Comparison of ENCODE assay signal across 17 cellular contexts in genomic region chr5:137960819-137961218, GRCh38.
DNase-seq lines count a peak whose midpoint lies in the region; ATAC-seq, FAIRE-seq and TF ChIP-seq lines count a peak whose summit lies in the region.
"Had no signal": no experiment of that assay in that cellular context is flagged by ENCODE, and none has a peak within 500 bp of the region (broad histone marks: within the 10 kb centered on the region; RNA-seq: fewer than 3 reads in every experiment).

No MANE protein-coding gene starts in this region.

- H3K9me3 Mint-ChIP-seq in CD8-positive, alpha-beta T cell = no peaks in the 10 kb centered on the region
- H3K9me3 Mint-ChIP-seq in GM23338 (no peaks in the 10 kb centered on the region), memory B cell (no peaks in the 10 kb centered on the region)
- no peaks in the 10 kb centered on the region for H3K9me3 Mint-ChIP-seq in activated CD8-positive, alpha-beta memory T cell treated with anti-CD3 and anti-CD28 coated beads, Interleukin-2, amount 10 ng/mL, durations not matched to agents 7 days and 5 days (ENCODE audit: low read depth)
- H3K9me3 Mint-ChIP-seq: CD8-positive, alpha-beta memory T cell had no signal

- H3K79me2 ChIP-seq in GM23338 (replicated peaks; ENCODE audit: insufficient read depth) = no peaks in the 10 kb centered on the region
- H3K79me2 ChIP-seq in GM12878 (ENCODE audit: control insufficient read depth, insufficient read depth, low read length) = no peaks in the 10 kb centered on the region

- WGBS in GM12878 (ENCODE audit: insufficient coverage, insufficient replicate concordance, low lambda C conversion rate, missing lambda C conversion rate) = 30% methylated on average over 3 of the region's 3 CpGs

- H3K4me1 ChIP-seq in CD8-positive, alpha-beta T cell (ENCODE audit: insufficient read depth, low read length) = no peaks in the 10 kb centered on the region
- H3K4me1 ChIP-seq in GM23338 (ENCODE audit: insufficient read depth) = no peaks in the 10 kb centered on the region
- H3K4me1 ChIP-seq in GM12878 (ENCODE audit: control insufficient read depth, insufficient read depth, low read length) = no peaks in the 10 kb centered on the region
- H3K4me1 ChIP-seq: BE2C had no signal

- in situ Hi-C loops in GM12878 (cut with MboI) = no loop called here

- no TSS peak for BruUV-seq in GM12878 (replicated peaks; lab: Mats Ljungman, UMichigan)

- H3K4me3 Mint-ChIP-seq in CD8-positive, alpha-beta T cell = no peak overlapping the region
- H3K4me3 Mint-ChIP-seq in GM23338 (no peak overlapping the region), memory B cell (no peak overlapping the region)
- no peak overlapping the region for H3K4me3 Mint-ChIP-seq in activated CD8-positive, alpha-beta memory T cell treated with anti-CD3 and anti-CD28 coated beads, Interleukin-2, amount 10 ng/mL, durations not matched to agents 7 days and 5 days
- H3K4me3 Mint-ChIP-seq: CD8-positive, alpha-beta memory T cell had no signal

- H4K20me1 ChIP-seq in GM23338 (replicated peaks; ENCODE audit: insufficient read depth) (peaks cover 6% of the 10 kb centered on the region; the same call in 1 of the 2 replicates), GM12878 (ENCODE audit: control insufficient read depth, insufficient read depth) (no peaks in the 10 kb centered on the region)

- no peak overlapping the region for H3K9ac ChIP-seq in GM12878 (ENCODE audit: control insufficient read depth, insufficient read depth, low read length)
- H3K9ac ChIP-seq: GM23248, KMS-11 had no signal

- H3K27ac Mint-ChIP-seq in CD8-positive, alpha-beta T cell = peak overlapping the region; percentile 42
- no peak overlapping the region for H3K27ac Mint-ChIP-seq in GM23338
- H3K27ac Mint-ChIP-seq in memory B cell = peak overlapping the region; percentile 73
- H3K27ac Mint-ChIP-seq in activated CD8-positive, alpha-beta memory T cell treated with anti-CD3 and anti-CD28 coated beads, Interleukin-2, amount 10 ng/mL, durations not matched to agents 7 days and 5 days = no peak overlapping the region

- ATAC-seq in CD8-positive, alpha-beta T cell = no peak
- no peak for ATAC-seq in GM23338
- ATAC-seq in GM12878 = no peak
- no peak for ATAC-seq in memory B cell (ENCODE audit: low read depth)
- ATAC-seq in activated CD8-positive, alpha-beta memory T cell treated with anti-CD3 and anti-CD28 coated beads, Interleukin-2, amount 10 ng/mL, durations not matched to agents 7 days and 5 days = no peak
- no peak for ATAC-seq in HG03097 (IDR thresholded peaks at IDR 0.05; ENCODE audit: low FRiP score, unreplicated experiment)

- no peaks in the 10 kb centered on the region for H3K27me3 Mint-ChIP-seq in CD8-positive, alpha-beta T cell (ENCODE audit: low read depth)
- H3K27me3 Mint-ChIP-seq in GM23338 (ENCODE audit: insufficient read depth, low read depth, poor library complexity) (no peaks in the 10 kb centered on the region), memory B cell (no peaks in the 10 kb centered on the region)
- no peaks in the 10 kb centered on the region for H3K27me3 Mint-ChIP-seq in activated CD8-positive, alpha-beta memory T cell treated with anti-CD3 and anti-CD28 coated beads, Interleukin-2, amount 10 ng/mL, durations not matched to agents 7 days and 5 days
- H3K27me3 Mint-ChIP-seq: CD8-positive, alpha-beta memory T cell had no signal

- peaks cover 81% of the 10 kb centered on the region for H3K36me3 Mint-ChIP-seq in CD8-positive, alpha-beta T cell
- H3K36me3 Mint-ChIP-seq in GM23338 (ENCODE audit: low read depth) (peaks cover 13% of the 10 kb centered on the region), memory B cell (peaks cover 29% of the 10 kb centered on the region)
- peaks cover 35% of the 10 kb centered on the region for H3K36me3 Mint-ChIP-seq in activated CD8-positive, alpha-beta memory T cell treated with anti-CD3 and anti-CD28 coated beads, Interleukin-2, amount 10 ng/mL, durations not matched to agents 7 days and 5 days

- H3K9me2 ChIP-seq in GM23338 (ENCODE audit: insufficient read depth) = no peaks in the 10 kb centered on the region

- TF ChIP-seq EP300 in GM12878 (IDR thresholded peaks at IDR 0.05; ENCODE audit: borderline replicate concordance in 1 of 2, control insufficient read depth in 1 of 2, low read depth in 2 of 2, low read length in 2 of 2) = no peak

- H3K4me1 Mint-ChIP-seq in CD8-positive, alpha-beta T cell (ENCODE audit: low read depth) = peaks cover 9% of the 10 kb centered on the region
- H3K4me1 Mint-ChIP-seq in GM23338 (no peaks in the 10 kb centered on the region), memory B cell (peaks cover 6% of the 10 kb centered on the region)
- H3K4me1 Mint-ChIP-seq in activated CD8-positive, alpha-beta memory T cell treated with anti-CD3 and anti-CD28 coated beads, Interleukin-2, amount 10 ng/mL, durations not matched to agents 7 days and 5 days = no peaks in the 10 kb centered on the region

- SMC1A ChIA-PET in GM12878 (lab: Charles Lee; ENCODE audit: uncharacterized antibody, unreplicated experiment) = interaction anchor here (1.7 kb wide), 1 partner anchor 182 kb away, joined by 5 read pairs; no protein-coding TSS in a partner anchor

- no peak overlapping the region for H3K27ac ChIP-seq in CD8-positive, alpha-beta T cell (ENCODE audit: low read depth, low read length)
- 0 out of 2 replicates have a peak overlapping the region, but pooled peaks have one; percentile 24 for H3K27ac ChIP-seq in GM23338 (ENCODE audit: low read depth)
- no peak overlapping the region for H3K27ac ChIP-seq in GM12878 (ENCODE audit: control insufficient read depth, insufficient read depth)
- H3K27ac ChIP-seq: GM23248, KMS-11 had no signal

- no peaks in the 10 kb centered on the region for H3K27me3 ChIP-seq in CD8-positive, alpha-beta T cell (ENCODE audit: insufficient read depth, low read length)
- no peaks in the 10 kb centered on the region for H3K27me3 ChIP-seq in GM23338 (ENCODE audit: insufficient read depth)
- H3K27me3 ChIP-seq in GM12878 (replicated peaks in 1 of 2; ENCODE audit: control insufficient read depth in 2 of 2, insufficient read depth in 2 of 2, low read length in 1 of 2) = no peaks in the 10 kb centered on the region
- H3K27me3 ChIP-seq: BE2C had no signal

- peaks cover 29% of the 10 kb centered on the region for H3K36me3 ChIP-seq in CD8-positive, alpha-beta T cell (ENCODE audit: insufficient read depth, low read length)
- H3K36me3 ChIP-seq in GM23338 (ENCODE audit: insufficient read depth) = no peaks in the 10 kb centered on the region
- peaks cover 3 to 17% of the 10 kb centered on the region in 2 experiments; a peak in 3 of 4 replicates for H3K36me3 ChIP-seq in GM12878 (ENCODE audit: control insufficient read depth in 2 of 2, insufficient read depth in 2 of 2, low read length in 1 of 2)

- POLR2A ChIA-PET in CD8-positive, alpha-beta T cell (lab: Charles Lee) = interaction anchor here (1.0 to 1.8 kb wide), 2 partner anchors 14 to 72 kb away, joined by 3 to 4 read pairs; partner anchors contain the start of gene PKD2L2
- POLR2A ChIA-PET in GM12878 (lab: Charles Lee) = no interaction called here

- intact Hi-C loops in CD8-positive, alpha-beta T cell (cut with DNase I, micrococcal nuclease) = loop anchor here in 1 of 2 experiments (10.0 kb wide), 1 partner anchor 204 kb away; no protein-coding TSS in a partner anchor
- intact Hi-C loops in GM12878 (cut with micrococcal nuclease; ENCODE audit: unreplicated experiment) = no loop called here

- RAD21 ChIA-PET in GM12878 (lab: Charles Lee; ENCODE audit: unreplicated experiment) = interaction anchor here (1.5 kb wide), 1 partner anchor 182 kb away, joined by 6 read pairs; no protein-coding TSS in a partner anchor

- CTCF ChIA-PET in CD8-positive, alpha-beta T cell (lab: Charles Lee) = no interaction called here
- CTCF ChIA-PET in GM12878 (lab: Yijun Ruan, JAX) = interaction anchor here (1.1 kb wide), 1 partner anchor 70 kb away, joined by 5 read pairs; no protein-coding TSS in a partner anchor
- CTCF ChIA-PET in activated CD8-positive, alpha-beta memory T cell treated with anti-CD3 and anti-CD28 coated beads, Interleukin-2, amount 10 ng/mL, durations not matched to agents 7 days and 5 days (lab: Charles Lee) = no interaction called here

- H3K4me2 ChIP-seq in GM23338 = no peak overlapping the region
- H3K4me2 ChIP-seq in GM12878 (ENCODE audit: control insufficient read depth, insufficient read depth) = no peak overlapping the region
- H3K4me2 ChIP-seq: KMS-11 had no signal

- no peak for TF ChIP-seq POLR2A in GM12878 (IDR thresholded peaks at IDR 0.05; ENCODE audit: low read depth, low read length)

- peak; percentile 71 for FAIRE-seq in GM12878 (lab: Jason Lieb, UNC)
- FAIRE-seq: G401.6 had no signal

- H3K9me3 ChIP-seq in CD8-positive, alpha-beta T cell (ENCODE audit: low read length) = no peaks in the 10 kb centered on the region
- H3K9me3 ChIP-seq in GM12878 (replicated peaks; ENCODE audit: control insufficient read depth, insufficient read depth, low read length) = no peaks in the 10 kb centered on the region
- H3K9me3 ChIP-seq: BE2C had no signal

- TF ChIP-seq CTCF in CD8-positive, alpha-beta T cell (IDR thresholded peaks at IDR 0.05) = no peak
- TF ChIP-seq CTCF in GM23338 (conservative IDR thresholded peaks at IDR 0.05; ENCODE audit: low read depth in 2 of 2) (no peak), GM12878 (IDR thresholded peaks at IDR 0.05 in 2 of 3, conservative IDR thresholded peaks at IDR 0.05 in 1 of 3; ENCODE audit: control insufficient read depth in 2 of 3, extremely low read depth in 1 of 3, insufficient read depth in 1 of 3, low read depth in 3 of 3, low read length in 3 of 3) (no peak)

- no peak overlapping the region for H2AFZ ChIP-seq in GM23338
- H2AFZ ChIP-seq in GM12878 (ENCODE audit: control insufficient read depth, low read depth, low read length) = no peak overlapping the region
- H2AFZ ChIP-seq: GM23248 had no signal

- TF ChIP-seq RAD21 in GM12878 (IDR thresholded peaks at IDR 0.05; ENCODE audit: insufficient read depth, low read depth, low read length) = no peak

- no peak for DNase-seq in CD8-positive, alpha-beta T cell
- no peak for DNase-seq in GM23338 (ENCODE audit: low spot score)
- no peak for DNase-seq in GM12878 (ENCODE audit: low read depth, low spot score)
- no peak for DNase-seq in memory B cell (ENCODE audit: low spot score in 2 of 2)
- DNase-seq in activated CD8-positive, alpha-beta memory T cell treated with anti-CD3 and anti-CD28 coated beads, Interleukin-2, amount 10 ng/mL, durations not matched to agents 7 days and 5 days = no peak
- no peak for DNase-seq in SW480 (ENCODE audit: low spot score)
- DNase-seq: BE2C; CD8-positive, alpha-beta memory T cell; DND-41; GM23248; NCI-H1092 treated with DMSO at 0.1 percent for 48 hours; NCI-H2081 treated with DMSO at 0.1 percent for 48 hours; NCI-H510A; NCI-H82 had no signal

- H3F3A ChIP-seq in GM23338 (replicated peaks; ENCODE audit: low read depth) = no peaks in the 10 kb centered on the region; the same call in 1 of the 2 replicates

- no peak overlapping the region for H3K4me3 ChIP-seq in CD8-positive, alpha-beta T cell (ENCODE audit: low read depth, low read length)
- H3K4me3 ChIP-seq in GM23338 (no peak overlapping the region), GM12878 (no peak overlapping the region)
- H3K4me3 ChIP-seq: GM23248 had no signal

TF ChIP-seq in GM23338, 12 proteins besides CTCF, POLR2A, EP300 and RAD21 (continues in another document):
- no peak for TF ChIP-seq ZNF331 (CRISPR knock-in tag; IDR thresholded peaks at IDR 0.05; ENCODE audit: low read depth)

TF ChIP-seq in GM12878, 131 proteins besides CTCF, POLR2A, EP300 and RAD21 (continues in another document):
- TF ChIP-seq SREBF2 (IDR thresholded peaks at IDR 0.05; ENCODE audit: low read length) (no peak), FOXM1 (IDR thresholded peaks at IDR 0.05; ENCODE audit: low read depth, low read length) (no peak)

Comparison
In these comparisons a context has a peak if more than half of its experiments do, and no peak if none do; other contexts are left out.
1. H3K27ac Mint-ChIP-seq: peak in CD8-positive, alpha-beta T cell (single experiment) and memory B cell (single experiment); none in GM23338 (single experiment) and activated CD8-positive, alpha-beta memory T cell treated with anti-CD3 and anti-CD28 coated beads, Interleukin-2, amount 10 ng/mL, durations not matched to agents 7 days and 5 days (single experiment).